ENCODE assay signal across 24 cellular contexts in the genomic region with DNA sequence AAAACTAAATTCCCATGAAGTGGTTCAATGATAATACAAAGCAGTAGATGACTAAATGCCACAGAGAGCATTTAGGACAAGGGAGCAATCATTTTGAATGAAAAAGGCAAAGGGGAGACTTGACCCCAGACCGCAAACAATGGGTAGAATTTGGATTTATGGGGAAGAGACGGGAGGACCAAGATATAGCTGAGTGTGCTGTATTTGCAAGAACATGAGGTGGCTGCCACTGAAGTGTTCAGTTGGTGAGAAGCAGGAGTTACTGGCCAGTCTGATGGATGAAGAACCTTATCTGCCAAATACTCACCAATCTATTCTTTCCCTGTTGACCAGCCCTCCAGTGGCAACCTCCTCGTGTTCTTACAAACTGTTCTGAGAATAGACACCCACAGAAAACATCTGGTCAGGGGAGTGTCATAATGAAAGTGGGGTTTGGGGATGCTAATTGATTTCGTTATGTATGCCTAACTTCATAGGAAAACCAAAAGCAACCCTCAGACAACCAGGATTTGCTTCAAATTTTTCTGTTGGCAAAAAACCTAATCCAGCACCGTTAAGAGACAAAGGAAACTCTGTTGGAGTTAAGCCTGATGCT.
"Had no signal": no experiment of that assay in that cellular context is flagged by ENCODE, and none has a peak within 500 bp of the region (broad histone marks: within the 10 kb centered on the region; RNA-seq: fewer than 3 reads in every experiment).

No MANE protein-coding gene starts in this region.

- H3K9me3 Mint-ChIP-seq: activated naive CD4-positive, alpha-beta T cell treated with anti-CD3 and anti-CD28 coated beads, Interleukin-2, amount 50 U/mL, for 72 hours; brain; dendritic cell treated with granulocyte-macrophage colony-stimulating factor and Interleukin-4, amounts not matched to agents 40 ng/mL and 50 ng/mL, for 4 days; mesothelial cell of epicardium; naive thymus-derived CD8-positive, alpha-beta T cell; type B pancreatic cell had no signal

- FAIRE-seq: frontal cortex had no signal

- H3K4me3 Mint-ChIP-seq: dendritic cell treated with granulocyte-macrophage colony-stimulating factor and Interleukin-4, amounts not matched to agents 40 ng/mL and 50 ng/mL, for 4 days; mesothelial cell of epicardium; naive thymus-derived CD8-positive, alpha-beta T cell; type B pancreatic cell had no signal

- H3K4me3 ChIP-seq: left lung, lung, ovary, prostate gland, spleen, thoracic aorta had no signal

- H3K9me3 ChIP-seq: left lung, neutrophil, ovary, prostate gland, spleen, thoracic aorta had no signal

- H3K27ac Mint-ChIP-seq: activated naive CD4-positive, alpha-beta T cell treated with anti-CD3 and anti-CD28 coated beads, Interleukin-2, amount 50 U/mL, for 72 hours; dendritic cell treated with granulocyte-macrophage colony-stimulating factor and Interleukin-4, amounts not matched to agents 40 ng/mL and 50 ng/mL, for 4 days; mesothelial cell of epicardium; naive thymus-derived CD8-positive, alpha-beta T cell; type B pancreatic cell had no signal

- H3K4me1 Mint-ChIP-seq: mesothelial cell of epicardium had no signal

- H3K27me3 ChIP-seq: left lung, neutrophil, ovary, spleen had no signal

- H3K27ac ChIP-seq: left lung, neutrophil, ovary, prostate gland, spleen, thoracic aorta had no signal

- ATAC-seq: esophagus mucosa; left lung; naive thymus-derived CD8-positive, alpha-beta T cell had no signal

- H3K36me3 ChIP-seq: ovary, prostate gland had no signal

- H3K27me3 Mint-ChIP-seq: dendritic cell treated with granulocyte-macrophage colony-stimulating factor and Interleukin-4, amounts not matched to agents 40 ng/mL and 50 ng/mL, for 4 days; naive thymus-derived CD8-positive, alpha-beta T cell; type B pancreatic cell had no signal

- H3K4me1 ChIP-seq: prostate gland, spleen had no signal

- DNase-seq: activated CD4-positive, alpha-beta T cell treated with anti-CD3 and anti-CD28 coated beads, Interleukin-2, amount 50 U/mL, for 4 hours; aorta; effector memory CD4-positive, alpha-beta T cell; glutamatergic neuron; hippocampal formation; kidney glomerular epithelial cell; left lung; naive thymus-derived CD8-positive, alpha-beta T cell; ovary; spleen; stimulated activated CD4-positive, alpha-beta T cell treated with anti-CD3 and anti-CD28 coated beads, Interleukin-4, amount 100 ng/mL, for 1 hour; stimulated activated naive CD4-positive, alpha-beta T cell treated with Interleukin-2 at 50 U/mL for 16 hours; T-helper 9 cell had no signal

- H3K36me3 Mint-ChIP-seq: activated naive CD4-positive, alpha-beta T cell treated with anti-CD3 and anti-CD28 coated beads, Interleukin-2, amount 50 U/mL, for 72 hours had no signal
